ENCODE assay signal across 12 cellular contexts in genomic region chr6:6515691-6516607, GRCh38.
DNase-seq lines count a peak whose midpoint lies in the region; ATAC-seq and TF ChIP-seq lines count a peak whose summit lies in the region.
"Had no signal": no experiment of that assay in that cellular context is flagged by ENCODE, and none has a peak within 500 bp of the region (broad histone marks: within the 10 kb centered on the region; RNA-seq: fewer than 3 reads in every experiment).

No MANE protein-coding gene starts in this region.

- peaks cover 96% of the 10 kb centered on the region for H3K27me3 Mint-ChIP-seq in activated T-cell treated with anti-CD3 and anti-CD28 coated beads, Interleukin-2, amount 50 U/mL, for 24 hours

- peaks cover 35% of the 10 kb centered on the region for H3K4me1 Mint-ChIP-seq in activated T-cell treated with anti-CD3 and anti-CD28 coated beads, Interleukin-2, amount 50 U/mL, for 24 hours (ENCODE audit: low read depth)

- TF ChIP-seq CTCF in dorsolateral prefrontal cortex (IDR thresholded peaks at IDR 0.05 in 54 of 56, conservative IDR thresholded peaks at IDR 0.05 in 2 of 56; ENCODE audit: low read depth in 1 of 56, partially characterized antibody in 56 of 56) (no peak), stomach (IDR thresholded peaks at IDR 0.05) (no peak)

- peak overlapping the region; percentile 0 for H3K4me3 Mint-ChIP-seq in activated T-cell treated with anti-CD3 and anti-CD28 coated beads, Interleukin-2, amount 50 U/mL, for 24 hours
- H3K4me3 Mint-ChIP-seq: H9 had no signal

- H3K27ac Mint-ChIP-seq in activated T-cell treated with anti-CD3 and anti-CD28 coated beads, Interleukin-2, amount 50 U/mL, for 24 hours: peak overlapping the region; percentile 71
- H3K27ac Mint-ChIP-seq: H9 had no signal

- H3K4me3 ChIP-seq in dorsolateral prefrontal cortex: peak overlapping the region in 1 of 59 donors; percentile 8
- no peak overlapping the region for H3K4me3 ChIP-seq in stomach
- H3K4me3 ChIP-seq: MG63 had no signal

- peak; percentile 64 for ATAC-seq in GM18517 (IDR thresholded peaks at IDR 0.05; ENCODE audit: unreplicated experiment)
- peak; percentile 81 for ATAC-seq in HG02973 (IDR thresholded peaks at IDR 0.05; ENCODE audit: unreplicated experiment)
- ATAC-seq in HG02970 (IDR thresholded peaks at IDR 0.05; ENCODE audit: low FRiP score, unreplicated experiment): no peak

- TF ChIP-seq POLR2A in stomach (IDR thresholded peaks at IDR 0.05): no peak

- peak overlapping the region in 7 of 59 donors; percentile 13 to 36 (median 25) for H3K27ac ChIP-seq in dorsolateral prefrontal cortex
- no peak overlapping the region for H3K27ac ChIP-seq in stomach

- H3K27me3 ChIP-seq in dorsolateral prefrontal cortex (peaks cover 0 to 4% (median 0%) of the 10 kb centered on the region in 45 donors), stomach (peaks cover 0 to 26% (median 3%) of the 10 kb centered on the region in 3 donors)
- H3K27me3 ChIP-seq: MG63 had no signal

- TF ChIP-seq EP300 in stomach (IDR thresholded peaks at IDR 0.05): no peak

- H3K9me3 ChIP-seq in stomach: no peaks in the 10 kb centered on the region
- H3K9me3 ChIP-seq: MG63 had no signal

- intact Hi-C loops in dorsolateral prefrontal cortex (cut with DNase I) (no loop called here), stomach (cut with DNase I; ENCODE audit: low total_unique reads) (no loop called here)

- 63 to 76% (median 71%) methylated on average over 15 of the region's 15 CpGs for WGBS in stomach, 5 donors

- H3K9me3 Mint-ChIP-seq in activated T-cell treated with anti-CD3 and anti-CD28 coated beads, Interleukin-2, amount 50 U/mL, for 24 hours: no peaks in the 10 kb centered on the region
- H3K9me3 Mint-ChIP-seq: H9 had no signal

- H3K36me3 Mint-ChIP-seq in activated T-cell treated with anti-CD3 and anti-CD28 coated beads, Interleukin-2, amount 50 U/mL, for 24 hours (ENCODE audit: low read depth): no peaks in the 10 kb centered on the region

- peak; percentile 54 for DNase-seq in activated T-cell treated with anti-CD3 and anti-CD28 coated beads, Interleukin-2, amount 50 U/mL, for 24 hours
- peak; percentile 17 to 26 for DNase-seq in stimulated activated CD4-positive, alpha-beta T cell treated with anti-CD3 and anti-CD28 coated beads, Interleukin-4, amount 100 ng/mL, for 4 hours
- no peak for DNase-seq in DMS53 (lab: John Stamatoyannopoulos, UW)
- DNase-seq in dorsolateral prefrontal cortex: no peak
- DNase-seq in stomach: no peak
- DNase-seq: DMS79 treated with DMSO at 0.1 percent for 48 hours, H9, kidney glomerular epithelial cell, MG63 had no signal

- no peaks in the 10 kb centered on the region for H3K4me1 ChIP-seq in stomach

- H3K36me3 ChIP-seq in stomach: no peaks in the 10 kb centered on the region
- H3K36me3 ChIP-seq: MG63 had no signal

Comparison
In these comparisons a context has a peak if more than half of its experiments do, and no peak if none do; other contexts are left out.
1. DNase-seq: peak in activated T-cell treated with anti-CD3 and anti-CD28 coated beads, Interleukin-2, amount 50 U/mL, for 24 hours (single experiment) and stimulated activated CD4-positive, alpha-beta T cell treated with anti-CD3 and anti-CD28 coated beads, Interleukin-4, amount 100 ng/mL, for 4 hours (2 of 2); none in DMS53 (single experiment), dorsolateral prefrontal cortex (0 of 10) and stomach (single experiment).